Comparison of ENCODE assay signal across 21 cellular contexts in genomic region chr2:239668042-239668441, GRCh38.
"Had no signal": no experiment of that assay in that cellular context is flagged by ENCODE, and none has a peak within 500 bp of the region (broad histone marks: within the 10 kb centered on the region; RNA-seq: fewer than 3 reads in every experiment).

No MANE protein-coding gene starts in this region.

- DNase-seq: dermis blood vessel endothelial cell; effector memory CD8-positive, alpha-beta T cell; gastrocnemius medialis; kidney; mammary epithelial cell; mesendoderm; naive thymus-derived CD8-positive, alpha-beta T cell; nephron progenitor cell; nucleus accumbens; ovary; psoas muscle; right cardiac atrium; sigmoid colon; stimulated activated CD4-positive, alpha-beta T cell treated with anti-CD3 and anti-CD28 coated beads, Interleukin-2, amount 100 ng/mL, for 24 hours; stimulated activated CD4-positive, alpha-beta T cell treated with anti-CD3 and anti-CD28 coated beads, Interleukin-4, amount 100 ng/mL, for 24 hours; stimulated activated naive CD8-positive, alpha-beta T cell treated with anti-CD3 and anti-CD28 coated beads, Interleukin-15, Interleukin-2, amounts not matched to agents 100 U/mL and 50 U/mL, for 24 hours; substantia nigra; upper lobe of right lung had no signal

- FAIRE-seq: endometrium, kidney had no signal

- ATAC-seq: effector memory CD8-positive, alpha-beta T cell; gastrocnemius medialis; left lung; naive thymus-derived CD8-positive, alpha-beta T cell; psoas muscle; right cardiac atrium; stimulated activated memory B cell treated with anti-CD40 and anti-IgM and Interleukin-4, amounts not matched to agents 10 μg/mL and 1 μg/mL and 100 μg/mL, for 72 hours; stimulated activated naive CD8-positive, alpha-beta T cell treated with anti-CD3 and anti-CD28 coated beads, Interleukin-15, Interleukin-2, amounts not matched to agents 100 U/mL and 50 U/mL, for 24 hours; upper lobe of right lung had no signal
